12 cellular contexts compared by ENCODE assay signal in the genomic region with DNA sequence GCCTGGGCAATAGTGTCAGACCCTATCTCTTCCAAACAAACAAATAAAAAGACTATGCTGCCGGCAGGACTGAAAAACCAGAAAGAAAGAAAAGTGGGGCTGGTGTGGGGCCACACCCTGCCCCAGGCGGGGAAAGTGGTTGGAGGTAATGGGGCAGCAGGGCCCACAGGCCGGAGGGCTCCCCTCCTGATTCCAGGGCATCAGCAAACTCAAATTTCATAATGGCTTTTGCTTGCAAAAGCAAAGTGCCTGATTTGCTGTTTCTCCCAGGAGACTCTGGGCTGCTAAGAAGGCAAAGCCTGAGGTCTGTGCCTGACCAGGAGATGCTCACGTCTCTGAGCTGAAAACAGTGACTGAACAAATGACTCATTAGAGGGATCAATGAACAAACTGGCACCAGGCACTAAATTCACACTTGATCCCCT.
DNase-seq lines count a peak whose midpoint lies in the region; ATAC-seq and TF ChIP-seq lines count a peak whose summit lies in the region.
"Had no signal": no experiment of that assay in that cellular context is flagged by ENCODE, and none has a peak within 500 bp of the region (broad histone marks: within the 10 kb centered on the region; RNA-seq: fewer than 3 reads in every experiment).

No MANE protein-coding gene starts in this region.

- H3K4me1 ChIP-seq in right cardiac atrium (ENCODE audit: control insufficient read depth, insufficient read depth, low read length) (peaks cover 13% of the 10 kb centered on the region), heart right ventricle (peaks cover 18 to 71% (median 52%) of the 10 kb centered on the region in 9 donors), adipocyte (ENCODE audit: control insufficient read depth, insufficient read depth, low read length) (peaks cover 52% of the 10 kb centered on the region)

- H3K4me3 ChIP-seq in right cardiac atrium (ENCODE audit: low read length) (no peak overlapping the region), heart right ventricle (no peak overlapping the region), adipocyte (ENCODE audit: low read length) (no peak overlapping the region)
- H3K4me3 ChIP-seq: thyroid gland had no signal

- no peaks in the 10 kb centered on the region for H3K27me3 ChIP-seq in right cardiac atrium (ENCODE audit: control insufficient read depth, insufficient read depth)
- no peaks in the 10 kb centered on the region for H3K27me3 ChIP-seq in heart right ventricle
- no peaks in the 10 kb centered on the region for H3K27me3 ChIP-seq in adipocyte (replicated peaks; ENCODE audit: control insufficient read depth, insufficient read depth, low read length)
- H3K27me3 ChIP-seq: thyroid gland had no signal

- 71% methylated on average over 4 of the region's 4 CpGs for WGBS in right cardiac atrium
- 69 to 77% methylated on average over 4 of the region's 4 CpGs for WGBS in heart right ventricle, 2 donors

- H3K4me3 Mint-ChIP-seq in stimulated activated memory B cell treated with anti-CD40 and anti-IgM and Interleukin-4, amounts not matched to agents 10 μg/mL and 1 μg/mL and 100 μg/mL, for 72 hours = no peak overlapping the region

- peak in 2 of 3 donors; percentile 18 to 31 for DNase-seq in right cardiac atrium
- DNase-seq in heart right ventricle = no peak
- no peak for DNase-seq in adipocyte (ENCODE audit: low read depth)
- peak; percentile 42 for DNase-seq in kidney tubule cell (ENCODE audit: low spot score)
- no peak for DNase-seq in nucleus accumbens (lab: John Stamatoyannopoulos, UW)
- DNase-seq: effector CD4-positive, alpha-beta T cell; NCI-H1048; stimulated activated CD4-positive, alpha-beta T cell treated with anti-CD3 and anti-CD28 coated beads, Interleukin-15, amount 100 ng/mL, for 24 hours; thyroid gland had no signal

- ATAC-seq in right cardiac atrium = no peak
- no peak for ATAC-seq in heart right ventricle
- no peak for ATAC-seq in stimulated activated memory B cell treated with anti-CD40 and anti-IgM and Interleukin-4, amounts not matched to agents 10 μg/mL and 1 μg/mL and 100 μg/mL, for 72 hours
- no peak for ATAC-seq in GM21619 (IDR thresholded peaks at IDR 0.05; ENCODE audit: unreplicated experiment)
- ATAC-seq in HG03469 (IDR thresholded peaks at IDR 0.05; ENCODE audit: unreplicated experiment) = no peak

- peak overlapping the region; percentile 52 for H3K9ac ChIP-seq in adipocyte (ENCODE audit: low read length)

- H3K9me3 Mint-ChIP-seq in stimulated activated memory B cell treated with anti-CD40 and anti-IgM and Interleukin-4, amounts not matched to agents 10 μg/mL and 1 μg/mL and 100 μg/mL, for 72 hours = no peaks in the 10 kb centered on the region

- H3K9me3 ChIP-seq in right cardiac atrium (ENCODE audit: control insufficient read depth, low read length) (no peaks in the 10 kb centered on the region), heart right ventricle (no peaks in the 10 kb centered on the region), adipocyte (ENCODE audit: control insufficient read depth, low read length) (no peaks in the 10 kb centered on the region)
- H3K9me3 ChIP-seq: thyroid gland had no signal

- intact Hi-C loops in right cardiac atrium (cut with DNase I) (no loop called here), heart right ventricle (cut with DNase I) (no loop called here)

- TF ChIP-seq CTCF in heart right ventricle (IDR thresholded peaks at IDR 0.05) = no peak

- H3K27ac Mint-ChIP-seq in stimulated activated memory B cell treated with anti-CD40 and anti-IgM and Interleukin-4, amounts not matched to agents 10 μg/mL and 1 μg/mL and 100 μg/mL, for 72 hours = no peak overlapping the region

- peaks cover 33% of the 10 kb centered on the region for H3K27me3 Mint-ChIP-seq in stimulated activated memory B cell treated with anti-CD40 and anti-IgM and Interleukin-4, amounts not matched to agents 10 μg/mL and 1 μg/mL and 100 μg/mL, for 72 hours

- H3K27ac ChIP-seq in right cardiac atrium (ENCODE audit: low read length) = no peak overlapping the region
- H3K27ac ChIP-seq in heart right ventricle = peak overlapping the region in 5 of 10 donors; percentile 15 to 85 (median 49)
- H3K27ac ChIP-seq: thyroid gland had no signal

- H3K4me1 Mint-ChIP-seq in stimulated activated memory B cell treated with anti-CD40 and anti-IgM and Interleukin-4, amounts not matched to agents 10 μg/mL and 1 μg/mL and 100 μg/mL, for 72 hours = peaks cover 28% of the 10 kb centered on the region

- H3K36me3 ChIP-seq in heart right ventricle = peaks cover 0 to 7% (median 0%) of the 10 kb centered on the region in 9 donors
- H3K36me3 ChIP-seq in adipocyte (ENCODE audit: control insufficient read depth, insufficient read depth, low read length, severe bottlenecking) = no peaks in the 10 kb centered on the region
- H3K36me3 ChIP-seq: thyroid gland had no signal

- peaks cover 5% of the 10 kb centered on the region for H3K36me3 Mint-ChIP-seq in stimulated activated memory B cell treated with anti-CD40 and anti-IgM and Interleukin-4, amounts not matched to agents 10 μg/mL and 1 μg/mL and 100 μg/mL, for 72 hours

Comparison
In these comparisons a context has a peak if more than half of its experiments do, and no peak if none do; other contexts are left out.
1. DNase-seq: peak in right cardiac atrium (2 of 3) and kidney tubule cell (single experiment); none in heart right ventricle (0 of 2), adipocyte (single experiment) and nucleus accumbens (0 of 56).